Comparison of ENCODE assay signal across 1 cellular context in the genomic region with DNA sequence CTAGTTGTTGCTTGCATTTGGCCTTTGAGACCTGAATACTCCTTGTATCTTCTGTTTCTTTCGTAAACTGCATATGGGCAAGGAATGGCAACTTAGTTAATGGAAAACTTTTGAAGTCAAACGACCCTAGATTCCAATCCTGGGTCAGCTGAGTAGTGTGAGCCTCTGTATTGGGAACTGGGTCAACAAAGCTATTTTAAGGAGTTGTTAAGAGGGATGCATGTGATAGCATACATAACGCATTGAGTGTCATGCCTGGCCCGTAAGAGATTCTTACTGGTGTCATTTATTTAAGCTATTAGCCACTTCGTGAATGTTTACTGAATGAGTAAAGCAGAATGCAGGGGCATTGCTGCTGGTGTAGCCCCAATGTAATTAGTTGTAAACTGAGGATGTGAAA.
TF ChIP-seq lines count a peak whose summit lies in the region.

No MANE protein-coding gene starts in this region.

TF ChIP-seq in H1, 55 proteins besides CTCF, POLR2A, EP300 and RAD21 (continued from another document):
- TF ChIP-seq RBBP5 (IDR thresholded peaks at IDR 0.05; ENCODE audit: borderline replicate concordance, low read depth, low read length) (no peak), ASH2L (IDR thresholded peaks at IDR 0.05; ENCODE audit: low read length) (no peak), JUND (IDR thresholded peaks at IDR 0.05; ENCODE audit: low read length) (no peak), FOSL1 (IDR thresholded peaks at IDR 0.05; ENCODE audit: insufficient read depth, low read depth, low read length) (no peak), SP1 (IDR thresholded peaks at IDR 0.05; ENCODE audit: low read depth, low read length) (no peak)
- TF ChIP-seq, protein P1, sequence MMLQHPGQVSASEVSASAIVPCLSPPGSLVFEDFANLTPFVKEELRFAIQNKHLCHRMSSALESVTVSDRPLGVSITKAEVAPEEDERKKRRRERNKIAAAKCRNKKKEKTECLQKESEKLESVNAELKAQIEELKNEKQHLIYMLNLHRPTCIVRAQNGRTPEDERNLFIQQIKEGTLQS (IDR thresholded peaks at IDR 0.05; ENCODE audit: insufficient read depth, low read depth, low read length), result no peak
